Comparison of ENCODE assay signal across 12 cellular contexts in the genomic region with DNA sequence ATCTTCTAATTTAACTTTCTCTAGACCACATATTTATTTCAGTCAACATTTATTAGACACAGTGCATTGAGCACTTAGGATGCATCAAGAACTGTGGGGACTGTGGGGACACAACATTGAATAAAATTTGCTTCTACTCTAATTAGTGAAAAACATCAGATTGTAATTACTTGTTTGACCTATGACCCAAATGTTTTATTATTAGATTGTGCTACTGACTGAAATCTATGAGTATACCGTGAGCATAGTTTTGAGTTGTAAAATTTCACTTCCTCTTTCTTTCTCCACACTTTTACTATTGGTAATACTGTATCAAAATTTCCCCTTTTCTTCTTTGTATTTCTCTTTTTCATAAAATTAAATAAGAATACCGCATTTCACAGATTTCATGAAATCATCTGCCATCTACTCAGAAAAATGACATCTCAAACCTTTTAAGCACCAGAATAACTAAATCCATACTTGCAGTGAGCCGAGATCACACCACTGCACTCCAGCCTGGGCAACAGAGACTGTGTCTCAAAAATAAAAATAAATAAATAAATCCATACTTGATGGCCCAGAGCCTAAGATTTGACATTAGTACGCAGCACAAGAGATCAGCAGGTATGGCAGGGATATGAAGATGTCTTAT. TPM values are rescaled to one million over a fixed set of nuclear protein-coding genes. Genes with fewer than 3 reads are reported as not detected.
DNase-seq lines count a peak whose midpoint lies in the region; ATAC-seq, FAIRE-seq and TF ChIP-seq lines count a peak whose summit lies in the region.
"Had no signal": no experiment of that assay in that cellular context is flagged by ENCODE, and none has a peak within 500 bp of the region (broad histone marks: within the 10 kb centered on the region; RNA-seq: fewer than 3 reads in every experiment).

No MANE protein-coding gene starts in this region.

- H3K9ac ChIP-seq in GM12878 (ENCODE audit: control insufficient read depth, insufficient read depth, low read length), result no peak overlapping the region; the same call in 1 of the 2 replicates

- in situ Hi-C loops in GM12878 (cut with MboI), result no loop called here

- H3K36me3 ChIP-seq in GM12878 (ENCODE audit: control insufficient read depth in 2 of 2, insufficient read depth in 2 of 2, low read length in 1 of 2) (no peaks in the 10 kb centered on the region), upper lobe of left lung (no peaks in the 10 kb centered on the region), Caco-2 (ENCODE audit: control insufficient read depth, insufficient read depth, low read length) (no peaks in the 10 kb centered on the region)

- no peaks in the 10 kb centered on the region for H4K20me1 ChIP-seq in GM12878 (ENCODE audit: control insufficient read depth, insufficient read depth)

- DNase-seq in GM12878 (ENCODE audit: low read depth, low spot score) (no peak), upper lobe of left lung (no peak), left cardiac atrium (no peak), Caco-2 (no peak)
- no peak for DNase-seq in activated naive CD4-positive, alpha-beta T cell (lab: John Stamatoyannopoulos, UW)
- DNase-seq: activated CD4-positive, alpha-beta memory T cell treated with anti-CD3 and anti-CD28 coated beads, Interleukin-2, amount 10 ng/mL, durations not matched to agents 7 days and 5 days; DMS79 treated with DMSO at 0.1 percent for 48 hours had no signal

- peaks cover 9% of the 10 kb centered on the region for H3K9me3 Mint-ChIP-seq in Caco-2 (ENCODE audit: unreplicated experiment)

- FAIRE-seq in GM12878 (lab: Jason Lieb, UNC), result peak; percentile 27
- FAIRE-seq: H1 had no signal

- H2AFZ ChIP-seq in GM12878 (ENCODE audit: control insufficient read depth, low read depth, low read length), result no peak overlapping the region

- no peaks in the 10 kb centered on the region for H3K36me3 Mint-ChIP-seq in Caco-2 (ENCODE audit: insufficient read depth, unreplicated experiment)

- H3K27me3 ChIP-seq in GM12878 (replicated peaks in 1 of 2; ENCODE audit: control insufficient read depth in 2 of 2, insufficient read depth in 2 of 2, low read length in 1 of 2), result no peaks in the 10 kb centered on the region
- no peaks in the 10 kb centered on the region for H3K27me3 ChIP-seq in upper lobe of left lung
- no peaks in the 10 kb centered on the region for H3K27me3 ChIP-seq in Caco-2 (replicated peaks; ENCODE audit: control insufficient read depth, insufficient read depth, low read length)

- no peak for TF ChIP-seq RAD21 in GM12878 (IDR thresholded peaks at IDR 0.05; ENCODE audit: insufficient read depth, low read depth, low read length)

- peak; percentile 64 for ATAC-seq in GM18861 (IDR thresholded peaks at IDR 0.05; ENCODE audit: unreplicated experiment)
- ATAC-seq in GM21825 (IDR thresholded peaks at IDR 0.05; ENCODE audit: unreplicated experiment), result peak; percentile 44
- ATAC-seq in HG03520 (IDR thresholded peaks at IDR 0.05; ENCODE audit: unreplicated experiment), result peak; percentile 46
- ATAC-seq in GM12878, result peak; percentile 56
- no peak for ATAC-seq in upper lobe of left lung (ENCODE audit: low FRiP score in 2 of 2)
- no peak for ATAC-seq in left cardiac atrium

- BruUV-seq in GM12878 (replicated peaks; lab: Mats Ljungman, UMichigan) (no TSS peak), Caco-2 (replicated peaks; lab: Mats Ljungman, UMichigan) (no TSS peak)

- H3K4me1 Mint-ChIP-seq in Caco-2 (ENCODE audit: low read depth, unreplicated experiment), result no peaks in the 10 kb centered on the region

- TF ChIP-seq CTCF in GM12878 (IDR thresholded peaks at IDR 0.05 in 2 of 3, conservative IDR thresholded peaks at IDR 0.05 in 1 of 3; ENCODE audit: control insufficient read depth in 2 of 3, extremely low read depth in 1 of 3, insufficient read depth in 1 of 3, low read depth in 3 of 3, low read length in 3 of 3) (no peak), upper lobe of left lung (IDR thresholded peaks at IDR 0.05) (no peak), Caco-2 (IDR thresholded peaks at IDR 0.05; ENCODE audit: insufficient read depth in 1 of 2, low read depth in 1 of 2, low read length in 1 of 2, severe bottlenecking in 1 of 2, unreplicated experiment in 1 of 2) (no peak)

- SMC1A ChIA-PET in GM12878 (lab: Charles Lee; ENCODE audit: uncharacterized antibody, unreplicated experiment), result interaction anchor here (0.7 to 9.6 kb wide), 7 partner anchors 9 to 159 kb away, joined by 3 to 165 read pairs (median 12); partner anchors contain the start of gene INPP5F

- CTCF ChIA-PET in GM12878 (lab: Yijun Ruan, JAX), result interaction anchor here (1.3 to 6.5 kb wide), 4 partner anchors 13 to 158 kb away, joined by 4 to 45 read pairs (median 4); no protein-coding TSS in a partner anchor
- CTCF ChIA-PET in Caco-2 (lab: Charles Lee), result no interaction called here

- H3K27ac ChIP-seq in GM12878 (ENCODE audit: control insufficient read depth, insufficient read depth) (peak overlapping the region; percentile 55), upper lobe of left lung (no peak overlapping the region)
- H3K27ac ChIP-seq: RWPE1 had no signal

- H3K9me3 ChIP-seq in GM12878 (replicated peaks; ENCODE audit: control insufficient read depth, insufficient read depth, low read length) (peaks cover 2% of the 10 kb centered on the region; the same call in 2 of the 3 replicates), upper lobe of left lung (no peaks in the 10 kb centered on the region), Caco-2 (no peaks in the 10 kb centered on the region; the same call in 1 of the 2 replicates)

- no peak overlapping the region for H3K4me3 Mint-ChIP-seq in Caco-2 (ENCODE audit: unreplicated experiment)
- H3K4me3 Mint-ChIP-seq: activated CD4-positive, alpha-beta memory T cell treated with anti-CD3 and anti-CD28 coated beads, Interleukin-2, amount 10 ng/mL, durations not matched to agents 7 days and 5 days had no signal

- H3K4me3 ChIP-seq in GM12878, result no peak overlapping the region
- H3K4me3 ChIP-seq in upper lobe of left lung, result no peak overlapping the region
- H3K4me3 ChIP-seq in Caco-2 (ENCODE audit: low read depth, low read length), result no peak overlapping the region

- TF ChIP-seq POLR2A in GM12878 (IDR thresholded peaks at IDR 0.05; ENCODE audit: low read depth, low read length) (no peak), upper lobe of left lung (IDR thresholded peaks at IDR 0.05) (no peak)

- H3K27me3 Mint-ChIP-seq in Caco-2 (ENCODE audit: insufficient read depth, unreplicated experiment), result no peaks in the 10 kb centered on the region

- POLR2A ChIA-PET in GM12878 (lab: Charles Lee), result interaction anchor here (0.6 to 2.8 kb wide), 5 partner anchors 8 to 38 kb away, joined by 3 to 58 read pairs (median 6); partner anchors contain the start of gene INPP5F
- POLR2A ChIA-PET in Caco-2 (lab: Charles Lee), result no interaction called here

- peak overlapping the region; percentile 72 for H3K4me2 ChIP-seq in GM12878 (ENCODE audit: control insufficient read depth, insufficient read depth)

- RAD21 ChIA-PET in GM12878 (lab: Charles Lee; ENCODE audit: unreplicated experiment), result interaction anchor here (0.9 to 9.5 kb wide), 4 partner anchors 13 to 102 kb away, joined by 3 to 143 read pairs (median 3); partner anchors contain the start of gene INPP5F

- 3% methylated on average over 4 of the region's 4 CpGs for WGBS in GM12878 (ENCODE audit: insufficient coverage, insufficient replicate concordance, low lambda C conversion rate, missing lambda C conversion rate)
- 78% methylated on average over 4 of the region's 4 CpGs for WGBS in upper lobe of left lung, 2 donors

- intact Hi-C loops in GM12878 (cut with micrococcal nuclease; ENCODE audit: unreplicated experiment), result loop anchor here (5.0 kb wide), 1 partner anchor 37 kb away; no protein-coding TSS in a partner anchor
- intact Hi-C loops in left cardiac atrium (cut with DNase I), result no loop called here
- intact Hi-C loops in Caco-2 (cut with micrococcal nuclease; ENCODE audit: unreplicated experiment), result no loop called here

- peak; percentile 92 to 97 for TF ChIP-seq EP300 in GM12878 (IDR thresholded peaks at IDR 0.05; ENCODE audit: borderline replicate concordance in 1 of 2, control insufficient read depth in 1 of 2, low read depth in 2 of 2, low read length in 2 of 2)
- TF ChIP-seq EP300 in upper lobe of left lung (IDR thresholded peaks at IDR 0.05), result no peak

- peaks cover 54% of the 10 kb centered on the region for H3K4me1 ChIP-seq in GM12878 (ENCODE audit: control insufficient read depth, insufficient read depth, low read length)
- H3K4me1 ChIP-seq in upper lobe of left lung, result no peaks in the 10 kb centered on the region
- H3K4me1 ChIP-seq in Caco-2, result no peaks in the 10 kb centered on the region

- no peaks in the 10 kb centered on the region for H3K79me2 ChIP-seq in GM12878 (ENCODE audit: control insufficient read depth, insufficient read depth, low read length)

- H3K27ac Mint-ChIP-seq in Caco-2 (ENCODE audit: unreplicated experiment), result no peak overlapping the region
- H3K27ac Mint-ChIP-seq: activated CD4-positive, alpha-beta memory T cell treated with anti-CD3 and anti-CD28 coated beads, Interleukin-2, amount 10 ng/mL, durations not matched to agents 7 days and 5 days had no signal

RNA-seq across cellular contexts. Expression of gene INPP5F, which starts 25.4 kb away (rescaled TPM):
- 249 and 251 TPM in 2 replicates for total RNA-seq in GM12878 (2013; cell fraction: nucleolus; rRNA removed)
- 28.0 and 34.6 TPM in 2 replicates for total RNA-seq in GM12878 (2014; rRNA removed)
- 35.1 and 39.7 TPM in 2 replicates for total RNA-seq in GM12878 (2014; rRNA removed; fragmentation: Illumina TruSeq; extraction: Trizol)
- 36.3 and 39.9 TPM in 2 replicates for total RNA-seq in GM12878 (2021)
- 8.8 TPM for polyA plus RNA-seq in GM12878 (2011; ENCODE audit: low read depth)
- 49.3 and 64.4 TPM in 2 replicates for polyA plus RNA-seq in GM12878 (2011; rRNA removed)
- 18.1 and 23.9 TPM in 2 replicates for polyA plus RNA-seq in GM12878 (2011; cell fraction: cytosol; rRNA removed)
- 50.6 and 53.1 TPM in 2 replicates for polyA plus RNA-seq in GM12878 (2011; cell fraction: nucleus; rRNA removed)
- polyA plus RNA-seq in GM12878 (2012), result 10.9 and 11.1 TPM in 2 replicates
- polyA plus RNA-seq in GM12878 (2014; fragmentation: Illumina TruSeq; extraction: Trizol), result 39.8 and 50.4 TPM in 2 replicates
- 10 to 100 TPM in 1 of 2 experiments, 1 to 10 TPM in 1; 6.0 to 13.4 TPM for polyA plus RNA-seq in GM12878 (2014; fragmentation: Nextera tagmentation; extraction: Ambion mirVana)
- 29.6 and 33.5 TPM in 2 replicates for polyA plus RNA-seq in GM12878 (2014; rRNA removed)
- polyA plus RNA-seq in GM12878 (2016; fragmentation: Nextera tagmentation; extraction: Ambion mirVana), result 10 to 100 TPM; 32.7 to 41.0 TPM
- 33.3 and 49.1 TPM in 2 replicates for polyA minus RNA-seq in GM12878 (2011; rRNA and poly(A)+ RNA removed)
- 15.9 and 17.7 TPM in 2 replicates for polyA minus RNA-seq in GM12878 (2011; cell fraction: cytosol; rRNA and poly(A)+ RNA removed)
- 51.6 and 81.8 TPM in 2 replicates for polyA minus RNA-seq in GM12878 (2011; cell fraction: nucleus; rRNA and poly(A)+ RNA removed)
- 10 to 100 TPM in 3 of 6 donors, 1 to 10 TPM in 3; 6.7 to 14.4 (median 10.1) TPM for total RNA-seq in upper lobe of left lung
- total RNA-seq in left cardiac atrium, result 1 to 10 TPM; 6.2 to 8.3 TPM
- 26.4 and 26.9 TPM in 2 replicates for total RNA-seq in Caco-2 (2022)

RNA-seq across cellular contexts. Expression of gene BAG3, which starts 49.3 kb away (rescaled TPM):
- 4.6 and 4.7 TPM in 2 replicates for total RNA-seq in GM12878 (2013; cell fraction: nucleolus; rRNA removed)
- total RNA-seq in GM12878 (2014; rRNA removed), result 3.3 and 4.1 TPM in 2 replicates
- 2.3 and 2.5 TPM in 2 replicates for total RNA-seq in GM12878 (2014; rRNA removed; fragmentation: Illumina TruSeq; extraction: Trizol)
- 11.1 and 11.4 TPM in 2 replicates for total RNA-seq in GM12878 (2021)
- 1.6 TPM for polyA plus RNA-seq in GM12878 (2011; ENCODE audit: low read depth)
- 0.56 and 0.71 TPM in 2 replicates for polyA plus RNA-seq in GM12878 (2011; rRNA removed)
- 1.6 and 2.3 TPM in 2 replicates for polyA plus RNA-seq in GM12878 (2011; cell fraction: cytosol; rRNA removed)
- polyA plus RNA-seq in GM12878 (2011; cell fraction: nucleus; rRNA removed), result 2.7 and 4.6 TPM in 2 replicates
- 2.3 and 2.7 TPM in 2 replicates for polyA plus RNA-seq in GM12878 (2012)
- polyA plus RNA-seq in GM12878 (2014; fragmentation: Illumina TruSeq; extraction: Trizol), result 4.7 and 7.1 TPM in 2 replicates
- polyA plus RNA-seq in GM12878 (2014; fragmentation: Nextera tagmentation; extraction: Ambion mirVana), result 1 to 10 TPM; 1.8 to 2.7 TPM
- 4.6 and 5.4 TPM in 2 replicates for polyA plus RNA-seq in GM12878 (2014; rRNA removed)
- polyA plus RNA-seq in GM12878 (2016; fragmentation: Nextera tagmentation; extraction: Ambion mirVana), result 10 to 100 TPM; 13.9 to 14.1 TPM
- 0.59 and 0.98 TPM in 2 replicates for polyA minus RNA-seq in GM12878 (2011; rRNA and poly(A)+ RNA removed)
- polyA minus RNA-seq in GM12878 (2011; cell fraction: cytosol; rRNA and poly(A)+ RNA removed), result 2.5 and 2.7 TPM in 2 replicates
- 1.7 and 2.4 TPM in 2 replicates for polyA minus RNA-seq in GM12878 (2011; cell fraction: nucleus; rRNA and poly(A)+ RNA removed)
- total RNA-seq in upper lobe of left lung, result 10 to 100 TPM; 23.0 to 53.8 (median 40.3) TPM
- total RNA-seq in left cardiac atrium, result 100 to 1,000 TPM; 113 to 114 TPM
- 30.7 and 31.6 TPM in 2 replicates for total RNA-seq in Caco-2 (2022)

Comparison
In these comparisons a context has a peak if more than half of its experiments do, and no peak if none do; other contexts are left out.
1. ATAC-seq: peak in GM18861 (single experiment), GM21825 (single experiment), HG03520 (single experiment) and GM12878 (single experiment); none in upper lobe of left lung (0 of 2) and left cardiac atrium (0 of 2).